ENCODE assay signal across 8 cellular contexts in genomic region chr6:32439708-32440214, GRCh38. TPM values are rescaled to one million over a fixed set of nuclear protein-coding genes. Genes with fewer than 3 reads are reported as not detected.
DNase-seq lines count a peak whose midpoint lies in the region; ATAC-seq and TF ChIP-seq lines count a peak whose summit lies in the region.

TSS of gene HLA-DRA (plus strand) at chr6:32439887. CDS start at chr6:32439951, 64 bp downstream.

- H3K36me3 ChIP-seq in left ventricle myocardium inferior (peaks cover 21% of the 10 kb centered on the region), sigmoid colon (no peaks in the 10 kb centered on the region)

- peak in 1 of 2 donors; percentile 25 for TF ChIP-seq POLR2A in sigmoid colon (IDR thresholded peaks at IDR 0.05)

- ATAC-seq in GM18511 (IDR thresholded peaks at IDR 0.05; ENCODE audit: unreplicated experiment) (peak; percentile 77), HG02970 (IDR thresholded peaks at IDR 0.05; ENCODE audit: low FRiP score, unreplicated experiment) (peak; percentile 79)

- 22% methylated on average over 8 of the region's 8 CpGs for WGBS in sigmoid colon, 2 donors

- H3K4me1 ChIP-seq in left ventricle myocardium inferior (peaks cover 9% of the 10 kb centered on the region), sigmoid colon (no peaks in the 10 kb centered on the region)

- DNase-seq in Ammon's horn (ENCODE audit: low spot score) (peak; percentile 76), NCI-H82 (lab: John Stamatoyannopoulos, UW) (peak; percentile 71), amniotic epithelial cell (ENCODE audit: low read depth) (peak; percentile 49), left ventricle myocardium inferior (no peak), sigmoid colon (no peak), HuH-7 (ENCODE audit: low spot score) (no peak)

- no peaks in the 10 kb centered on the region for H3K9me3 ChIP-seq in left ventricle myocardium inferior (replicated peaks)
- H3K9me3 ChIP-seq in sigmoid colon, result no peaks in the 10 kb centered on the region

- TF ChIP-seq EP300 in sigmoid colon (IDR thresholded peaks at IDR 0.05), result no peak

- peak within 1 kb of the TSS; percentile 80 for H3K27ac ChIP-seq in left ventricle myocardium inferior (replicated peaks)
- peak within 1 kb of the TSS; percentile 7 to 69 (median 44) for H3K27ac ChIP-seq in sigmoid colon

- intact Hi-C loops in left ventricle myocardium inferior (cut with micrococcal nuclease), result no loop called here
- intact Hi-C loops in sigmoid colon (cut with DNase I), result no loop called here

- H3K27me3 ChIP-seq in left ventricle myocardium inferior (ENCODE audit: low read depth) (no peaks in the 10 kb centered on the region), sigmoid colon (no peaks in the 10 kb centered on the region)

- no peak for TF ChIP-seq CTCF in left ventricle myocardium inferior (IDR thresholded peaks at IDR 0.05; ENCODE audit: borderline replicate concordance)
- no peak for TF ChIP-seq CTCF in sigmoid colon (IDR thresholded peaks at IDR 0.05)

- H3K4me3 ChIP-seq in left ventricle myocardium inferior, result peak within 1 kb of the TSS; percentile 65
- peak within 1 kb of the TSS; percentile 18 to 44 (median 25) for H3K4me3 ChIP-seq in sigmoid colon

RNA-seq across cellular contexts. Expression of gene HLA-DRA, which starts in this region (rescaled TPM):
- total RNA-seq in left ventricle myocardium inferior (87.3 TPM), sigmoid colon (100 to 1,000 TPM; 101 to 151 (median 113) TPM)
- polyA plus RNA-seq in sigmoid colon, result 1,000 to 10,000 TPM in 1 of 3 donors, 100 to 1,000 TPM in 2; 137 to 1,090 (median 722) TPM

Comparison
In these comparisons a context has a peak if more than half of its experiments do, and no peak if none do; other contexts are left out.
1. DNase-seq: peak in Ammon's horn (single experiment), NCI-H82 (single experiment) and amniotic epithelial cell (single experiment); none in left ventricle myocardium inferior (single experiment), sigmoid colon (single experiment) and HuH-7 (single experiment).